In genomic region chr17:57468932-57469775, GRCh38 we compare ENCODE assay signal across 10 cellular contexts.
A peak's percentile ranks its signal among the peaks of the same experiment; 100 is the strongest.
DNase-seq lines count a peak whose midpoint lies in the region; ATAC-seq and TF ChIP-seq lines count a peak whose summit lies in the region.
"Had no signal": no experiment of that assay in that cellular context is flagged by ENCODE, and none has a peak within 500 bp of the region (broad histone marks: within the 10 kb centered on the region; RNA-seq: fewer than 3 reads in every experiment).

No MANE protein-coding gene starts in this region.

- peak; percentile 61 for ATAC-seq in GM19351 (IDR thresholded peaks at IDR 0.05; ENCODE audit: unreplicated experiment)
- no peak for ATAC-seq in lower lobe of right lung
- no peak for ATAC-seq in CD4-positive, alpha-beta T cell (ENCODE audit: poor library complexity)

- intact Hi-C loops in lower lobe of right lung (cut with DNase I): no loop called here
- intact Hi-C loops in CD4-positive, alpha-beta T cell (cut with DNase I, micrococcal nuclease): no loop called here

- no peak overlapping the region for H3K4me3 ChIP-seq in lower lobe of right lung

- POLR2A ChIA-PET in CD4-positive, alpha-beta T cell (lab: Charles Lee): interaction anchor here (1.1 kb wide), 1 partner anchor 26 kb away, joined by 3 read pairs; no protein-coding TSS in a partner anchor

- no peaks in the 10 kb centered on the region for H3K27me3 Mint-ChIP-seq in brain
- H3K27me3 Mint-ChIP-seq in CD4-positive, alpha-beta T cell: no peaks in the 10 kb centered on the region

- TF ChIP-seq CTCF in brain (conservative IDR thresholded peaks at IDR 0.05): no peak
- no peak for TF ChIP-seq CTCF in lower lobe of right lung (IDR thresholded peaks at IDR 0.05)
- TF ChIP-seq CTCF in CD4-positive, alpha-beta T cell (IDR thresholded peaks at IDR 0.05): no peak

- H3K9me3 ChIP-seq in KOPT-K1 (ENCODE audit: insufficient read depth, low read length, poor library complexity, severe bottlenecking): no peaks in the 10 kb centered on the region
- H3K9me3 ChIP-seq in lower lobe of right lung: no peaks in the 10 kb centered on the region
- no peaks in the 10 kb centered on the region for H3K9me3 ChIP-seq in CD4-positive, alpha-beta T cell (ENCODE audit: control insufficient read depth, low read length)
- H3K9me3 ChIP-seq: neutrophil had no signal

- H3K4me3 Mint-ChIP-seq in brain: no peak overlapping the region
- H3K4me3 Mint-ChIP-seq in CD4-positive, alpha-beta T cell: no peak overlapping the region

- CTCF ChIA-PET in CD4-positive, alpha-beta T cell (lab: Charles Lee): no interaction called here

- H3K36me3 ChIP-seq in KOPT-K1 (ENCODE audit: insufficient read depth, low read length) (peaks cover 67% of the 10 kb centered on the region), lower lobe of right lung (no peaks in the 10 kb centered on the region)
- H3K36me3 ChIP-seq: neutrophil had no signal

- peaks cover 13% of the 10 kb centered on the region for H3K4me1 ChIP-seq in lower lobe of right lung

- H3K27ac Mint-ChIP-seq in brain: peak overlapping the region in 4 of 5 experiments; percentile 85 to 94 (median 94)
- no peak overlapping the region for H3K27ac Mint-ChIP-seq in CD4-positive, alpha-beta T cell

- no peak for TF ChIP-seq POLR2A in erythroblast (IDR thresholded peaks at IDR 0.05; ENCODE audit: low read length)

- peaks cover 4% of the 10 kb centered on the region for H3K36me3 Mint-ChIP-seq in brain
- H3K36me3 Mint-ChIP-seq in CD4-positive, alpha-beta T cell (ENCODE audit: low read depth): no peaks in the 10 kb centered on the region

- H3K4me1 Mint-ChIP-seq in brain: peaks cover 97% of the 10 kb centered on the region
- H3K4me1 Mint-ChIP-seq in CD4-positive, alpha-beta T cell (ENCODE audit: low read depth): peaks cover 28% of the 10 kb centered on the region

- H3K9me3 Mint-ChIP-seq in brain: peaks cover 0 to 3% (median 0%) of the 10 kb centered on the region in 5 experiments
- no peaks in the 10 kb centered on the region for H3K9me3 Mint-ChIP-seq in CD4-positive, alpha-beta T cell

- DNase-seq in DMS53 treated with DMSO at 0.1 percent for 48 hours (lab: John Stamatoyannopoulos, UW; ENCODE audit: unreplicated experiment): peak; percentile 16
- DNase-seq in lower lobe of right lung: no peak
- no peak for DNase-seq in substantia nigra (lab: John Stamatoyannopoulos, UW)
- no peak for DNase-seq in erythroblast (lab: John Stamatoyannopoulos, UW)
- DNase-seq in CD4-positive, alpha-beta T cell: no peak
- DNase-seq: dermis blood vessel endothelial cell had no signal

- H3K27ac ChIP-seq in KOPT-K1 (ENCODE audit: low read depth, low read length, poor library complexity, severe bottlenecking) (peak overlapping the region; percentile 97), lower lobe of right lung (no peak overlapping the region), substantia nigra (ENCODE audit: low read depth, low read length, poor library complexity, severe bottlenecking) (no peak overlapping the region)
- no peak overlapping the region for H3K27ac ChIP-seq in CD4-positive, alpha-beta T cell (ENCODE audit: low read depth, low read length)
- H3K27ac ChIP-seq: neutrophil had no signal

- no peaks in the 10 kb centered on the region for H3K27me3 ChIP-seq in lower lobe of right lung (ENCODE audit: low read depth)
- no peaks in the 10 kb centered on the region for H3K27me3 ChIP-seq in CD4-positive, alpha-beta T cell (ENCODE audit: control insufficient read depth, insufficient read depth, low read length)
- H3K27me3 ChIP-seq: neutrophil had no signal
